16 cellular contexts compared by ENCODE assay signal in the genomic region with DNA sequence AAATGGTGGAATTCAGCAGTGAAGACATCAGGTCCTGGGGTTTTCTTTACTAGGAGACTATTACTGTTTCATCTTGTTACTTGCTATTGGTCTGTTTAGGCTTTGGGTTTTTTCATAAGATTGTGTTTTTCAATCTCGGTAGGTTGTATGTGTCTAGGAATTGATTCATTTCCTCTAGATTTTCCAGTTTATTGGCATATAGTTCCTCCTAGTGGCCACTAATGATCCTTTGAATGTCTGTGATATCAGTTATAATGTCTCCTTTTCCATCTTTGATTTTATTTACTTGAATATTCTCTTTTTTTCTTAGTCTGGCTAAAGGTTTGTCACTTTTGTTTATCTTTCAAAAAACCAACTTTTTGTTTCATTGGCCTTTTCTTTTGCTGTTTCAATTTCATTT.
A peak's percentile ranks its signal among the peaks of the same experiment; 100 is the strongest.
DNase-seq lines count a peak whose midpoint lies in the region; ATAC-seq and TF ChIP-seq lines count a peak whose summit lies in the region.
"Had no signal": no experiment of that assay in that cellular context is flagged by ENCODE, and none has a peak within 500 bp of the region (broad histone marks: within the 10 kb centered on the region; RNA-seq: fewer than 3 reads in every experiment).

No MANE protein-coding gene starts in this region.

- TF ChIP-seq POLR2A in ovary (IDR thresholded peaks at IDR 0.05): no peak

- peak; percentile 68 for DNase-seq in DMS53 (lab: John Stamatoyannopoulos, UW)
- no peak for DNase-seq in OCI-LY7 (ENCODE audit: low spot score)
- DNase-seq in globus pallidus (ENCODE audit: low spot score): peak; percentile 23
- no peak for DNase-seq in brain microvascular endothelial cell
- no peak for DNase-seq in Ammon's horn (ENCODE audit: low spot score)
- no peak for DNase-seq in ovary
- DNase-seq: activated CD4-positive, alpha-beta T cell treated with anti-CD3 and anti-CD28 coated beads for 48 hours; activated naive CD4-positive, alpha-beta T cell treated with Interleukin-2 at 50 U/mL for 16 hours; activated T-cell treated with anti-CD3 and anti-CD28 coated beads for 4 hours; left lung; NCI-H1048; small intestine; T1000 had no signal

- H3K79me2 ChIP-seq in OCI-LY7 (ENCODE audit: insufficient read depth, low read depth, low read length): no peaks in the 10 kb centered on the region

- ATAC-seq in GM21737 (IDR thresholded peaks at IDR 0.05; ENCODE audit: unreplicated experiment): no peak
- ATAC-seq: left lung had no signal

- intact Hi-C loops in OCI-LY7 (cut with micrococcal nuclease; ENCODE audit: unreplicated experiment) (no loop called here), ovary (cut with DNase I) (no loop called here)

- H3K27me3 ChIP-seq in brain microvascular endothelial cell (replicated peaks) (no peaks in the 10 kb centered on the region), ovary (no peaks in the 10 kb centered on the region)
- H3K27me3 ChIP-seq: ascending aorta, left lung had no signal

- H3K27ac ChIP-seq in 22Rv1 (no peak overlapping the region), OCI-LY7 (ENCODE audit: low read depth, low read length, poor library complexity, severe bottlenecking) (no peak overlapping the region), brain microvascular endothelial cell (no peak overlapping the region), ovary (no peak overlapping the region)
- H3K27ac ChIP-seq: ascending aorta, left lung had no signal

- no peak overlapping the region for H2AFZ ChIP-seq in OCI-LY7 (ENCODE audit: low read length)

- in situ Hi-C loops in brain microvascular endothelial cell (cut with HindIII; ENCODE audit: low pct_ligation_motif_present, low sequenced_read_pairs): no loop called here

- 22 to 61% (median 39%) methylated on average over 1 of the region's 1 CpG for WGBS in ovary, 3 donors

- no peak overlapping the region for H3K4me3 ChIP-seq in OCI-LY7 (ENCODE audit: low read depth, low read length, poor library complexity, severe bottlenecking)
- no peak overlapping the region for H3K4me3 ChIP-seq in brain microvascular endothelial cell (ENCODE audit: low read depth, low read length)
- no peak overlapping the region for H3K4me3 ChIP-seq in ovary
- H3K4me3 ChIP-seq: ascending aorta, left lung had no signal

- CTCF ChIA-PET in OCI-LY7 (lab: Charles Lee; ENCODE audit: unreplicated experiment): no interaction called here

- POLR2A ChIA-PET in OCI-LY7 (lab: Charles Lee): no interaction called here

- no peak overlapping the region for H3K4me2 ChIP-seq in OCI-LY7 (ENCODE audit: low read length)

- H3K36me3 ChIP-seq in OCI-LY7 (ENCODE audit: insufficient read depth, low read length) (no peaks in the 10 kb centered on the region), brain microvascular endothelial cell (replicated peaks) (no peaks in the 10 kb centered on the region), ovary (no peaks in the 10 kb centered on the region)
- H3K36me3 ChIP-seq: ascending aorta, left lung had no signal

- TF ChIP-seq CTCF in 22Rv1 (IDR thresholded peaks at IDR 0.05): peak; percentile 26; the same call in 1 of the 2 replicates
- 0 out of 2 replicates have a peak, but pooled peaks have one; percentile 18 for TF ChIP-seq CTCF in OCI-LY7 (conservative IDR thresholded peaks at IDR 0.05; ENCODE audit: low read length)
- TF ChIP-seq CTCF in brain microvascular endothelial cell (IDR thresholded peaks at IDR 0.05; ENCODE audit: low read depth, low read length, missing control alignments): no peak
- no peak for TF ChIP-seq CTCF in ovary (IDR thresholded peaks at IDR 0.05)

- H3K4me1 ChIP-seq in OCI-LY7 (ENCODE audit: insufficient read depth, low read length, poor library complexity, severe bottlenecking): no peaks in the 10 kb centered on the region
- no peaks in the 10 kb centered on the region for H3K4me1 ChIP-seq in ovary (ENCODE audit: insufficient read depth)
- H3K4me1 ChIP-seq: ascending aorta, left lung had no signal

- BruUV-seq in OCI-LY7 (replicated peaks; lab: Mats Ljungman, UMichigan): no TSS peak

- H4K20me1 ChIP-seq in OCI-LY7 (ENCODE audit: insufficient read depth, low read length): no peaks in the 10 kb centered on the region

- no peaks in the 10 kb centered on the region for H3K9me3 ChIP-seq in OCI-LY7 (ENCODE audit: low read length)
- H3K9me3 ChIP-seq in ovary: no peaks in the 10 kb centered on the region

- H3K9me2 ChIP-seq in OCI-LY7 (ENCODE audit: insufficient read depth, low read length): no peaks in the 10 kb centered on the region

- no peak for TF ChIP-seq EP300 in ovary (IDR thresholded peaks at IDR 0.05)

Comparison
In these comparisons a context has a peak if more than half of its experiments do, and no peak if none do; other contexts are left out.
1. CTCF ChIP-seq: peak in 22Rv1 (single experiment) and OCI-LY7 (single experiment); none in brain microvascular endothelial cell (single experiment) and ovary (0 of 3).
2. DNase-seq: peak in DMS53 (single experiment) and globus pallidus (single experiment); none in OCI-LY7 (single experiment), brain microvascular endothelial cell (single experiment), Ammon's horn (single experiment) and ovary (0 of 5).